Comparison of ENCODE assay signal across 13 cellular contexts in genomic region chr22:49107961-49108530, GRCh38.
DNase-seq lines count a peak whose midpoint lies in the region; ATAC-seq, FAIRE-seq and TF ChIP-seq lines count a peak whose summit lies in the region.
"Had no signal": no experiment of that assay in that cellular context is flagged by ENCODE, and none has a peak within 500 bp of the region (broad histone marks: within the 10 kb centered on the region; RNA-seq: fewer than 3 reads in every experiment).

No MANE protein-coding gene starts in this region.

- dilution Hi-C loops in IMR-90 (cut with HindIII; ENCODE audit: low sequenced_read_pairs, unreplicated experiment) = no loop called here

- no peak overlapping the region for H3K14ac ChIP-seq in IMR-90 (replicated peaks; ENCODE audit: low read depth, low read length)

- FAIRE-seq in kidney (lab: Jason Lieb, UNC) = no peak

- BruUV-seq in IMR-90 (replicated peaks; lab: Mats Ljungman, UMichigan) = no TSS peak

- POLR2A ChIA-PET in IMR-90 (lab: Charles Lee; ENCODE audit: unreplicated experiment) = no interaction called here

- TF ChIP-seq CTCF in IMR-90 (conservative IDR thresholded peaks at IDR 0.05; ENCODE audit: low read depth, low read length) = no peak
- no peak for TF ChIP-seq CTCF in kidney (IDR thresholded peaks at IDR 0.05; ENCODE audit: borderline replicate concordance, extremely low read depth, insufficient read depth)

- TF ChIP-seq POLR2A in IMR-90 (IDR thresholded peaks at IDR 0.05; ENCODE audit: low read depth, low read length) = no peak

- in situ Hi-C loops in IMR-90 (cut with MboI; ENCODE audit: low sequenced_read_pairs) = no loop called here

- no peak overlapping the region for H2BK120ac ChIP-seq in IMR-90 (ENCODE audit: low read depth, low read length)

- H3K9me3 ChIP-seq in IMR-90 (ENCODE audit: control insufficient read depth, insufficient read depth, low read length) (peaks cover 60% of the 10 kb centered on the region), kidney (ENCODE audit: control insufficient read depth in 1 of 2, low read length in 2 of 2) (no peaks in the 10 kb centered on the region)

- H3K27ac ChIP-seq in IMR-90 (ENCODE audit: insufficient read depth, low read length) (no peak overlapping the region), kidney (ENCODE audit: low read depth in 2 of 2, low read length in 2 of 2) (no peak overlapping the region)

- H2BK20ac ChIP-seq in IMR-90 (ENCODE audit: low read depth, low read length) = no peak overlapping the region

- H3K4me1 ChIP-seq in IMR-90 (ENCODE audit: control insufficient read depth, insufficient read depth, low read length) = no peaks in the 10 kb centered on the region
- H3K4me1 ChIP-seq in kidney (ENCODE audit: control insufficient read depth in 1 of 2, insufficient read depth in 1 of 2, low read depth in 1 of 2, low read length in 2 of 2) = no peaks in the 10 kb centered on the region

- no peaks in the 10 kb centered on the region for H3K9me1 ChIP-seq in IMR-90 (ENCODE audit: insufficient read depth, low read length)

- no peak overlapping the region for H2AK5ac ChIP-seq in IMR-90 (ENCODE audit: low read depth, low read length)

- H4K20me1 ChIP-seq in IMR-90 (ENCODE audit: insufficient read depth, low read length) = no peaks in the 10 kb centered on the region

- H3K23ac ChIP-seq in IMR-90 (ENCODE audit: low read depth, low read length) = no peak overlapping the region

- no peak overlapping the region for H4K5ac ChIP-seq in IMR-90 (ENCODE audit: low read depth, low read length)

- no peaks in the 10 kb centered on the region for H3K79me1 ChIP-seq in IMR-90 (ENCODE audit: low read depth in 1 of 2, low read length in 2 of 2)

- no peak overlapping the region for H2BK15ac ChIP-seq in IMR-90 (ENCODE audit: low read depth, low read length)

- peak overlapping the region; percentile 51 for H2AFZ ChIP-seq in IMR-90 (replicated peaks; ENCODE audit: low read length, poor library complexity)

- no peaks in the 10 kb centered on the region for H3K27me3 ChIP-seq in IMR-90 (ENCODE audit: control insufficient read depth, insufficient read depth, low read length)

- H4K91ac ChIP-seq in IMR-90 (ENCODE audit: insufficient read depth, low read depth, low read length) = no peak overlapping the region

- no peak overlapping the region for H3K18ac ChIP-seq in IMR-90 (ENCODE audit: low read depth, low read length)

- CTCF ChIA-PET in IMR-90 (lab: Yijun Ruan, JAX) = no interaction called here

- H3K9ac ChIP-seq in IMR-90 (ENCODE audit: low read depth, low read length) (no peak overlapping the region), kidney (ENCODE audit: low read length in 2 of 2) (no peak overlapping the region)

- WGBS in IMR-90 (ENCODE audit: extremely low coverage in 2 of 2, insufficient read length in 1 of 2), 2 experiments = 67% methylated on average over 7 of the region's 16 CpGs; no CpG with 5 or more reads in 1 of the 2 experiments

- H2AK9ac ChIP-seq in IMR-90 (replicated peaks; ENCODE audit: low read depth, low read length, poor library complexity) = no peak overlapping the region

- DNase-seq in activated effector memory CD4-positive, alpha-beta T cell treated with anti-CD3 and anti-CD28 coated beads, Interleukin-2, amount 50 U/mL, for 16 hours = peak; percentile 54
- DNase-seq in activated effector memory CD4-positive, alpha-beta T cell treated with Interleukin-2 at 50 U/mL for 16 hours = no peak
- DNase-seq in IMR-90 (no peak), kidney (peak; percentile 57), posterior vena cava (ENCODE audit: low spot score) (peak; percentile 54), NCI-H524 treated with DMSO at 0.1 percent for 48 hours (lab: John Stamatoyannopoulos, UW) (no peak), AG08396 (ENCODE audit: low spot score) (no peak)
- no peak for DNase-seq in stimulated activated CD8-positive, alpha-beta memory T cell treated with anti-CD3 and anti-CD28 coated beads, Interleukin-4, amount 100 ng/mL, for 48 hours
- DNase-seq: 8988T; C1 segment of cervical spinal cord; Calu3; CD4-positive, alpha-beta T cell; DMS 273 treated with DMSO at 0.1 percent for 48 hours had no signal

- H3K36me3 ChIP-seq in IMR-90 (ENCODE audit: control insufficient read depth, insufficient read depth, low read length) (no peaks in the 10 kb centered on the region), kidney (ENCODE audit: control insufficient read depth in 1 of 2, insufficient read depth in 2 of 2, low read length in 2 of 2) (no peaks in the 10 kb centered on the region)

- H3K4ac ChIP-seq in IMR-90 (ENCODE audit: low read depth, low read length) = no peak overlapping the region

- no peak overlapping the region for H3K4me2 ChIP-seq in IMR-90 (ENCODE audit: low read depth, low read length)

- H3K56ac ChIP-seq in IMR-90 (ENCODE audit: extremely low read depth, insufficient read depth, low read length) = no peak overlapping the region

- H2BK5ac ChIP-seq in IMR-90 (ENCODE audit: low read depth, low read length, poor library complexity, severe bottlenecking) = no peak overlapping the region

- H4K8ac ChIP-seq in IMR-90 (ENCODE audit: low read depth in 2 of 2, low read length in 2 of 2) = no peak overlapping the region

- H3K4me3 ChIP-seq in IMR-90 (ENCODE audit: insufficient read depth, low read depth, low read length) (no peak overlapping the region), kidney (ENCODE audit: low read length in 2 of 2) (no peak overlapping the region)

- no peak for TF ChIP-seq RAD21 in IMR-90 (IDR thresholded peaks at IDR 0.05; ENCODE audit: low read length)

- intact Hi-C loops in IMR-90 (cut with micrococcal nuclease) = no loop called here
- intact Hi-C loops in kidney (cut with DNase I) = no loop called here
- intact Hi-C loops in posterior vena cava (cut with DNase I) = no loop called here

- no peak for ATAC-seq in IMR-90 (ENCODE audit: low read depth)

TF ChIP-seq in IMR-90, 13 proteins besides CTCF, POLR2A, EP300 and RAD21:
- no peak for TF ChIP-seq MXI1 (IDR thresholded peaks at IDR 0.05; ENCODE audit: borderline replicate concordance, low read depth, low read length)

Comparison
In these comparisons a context has a peak if more than half of its experiments do, and no peak if none do; other contexts are left out.
1. DNase-seq: peak in activated effector memory CD4-positive, alpha-beta T cell treated with anti-CD3 and anti-CD28 coated beads, Interleukin-2, amount 50 U/mL, for 16 hours (single experiment), kidney (single experiment) and posterior vena cava (single experiment); none in activated effector memory CD4-positive, alpha-beta T cell treated with Interleukin-2 at 50 U/mL for 16 hours (single experiment), IMR-90 (single experiment), NCI-H524 treated with DMSO at 0.1 percent for 48 hours (single experiment), AG08396 (single experiment) and stimulated activated CD8-positive, alpha-beta memory T cell treated with anti-CD3 and anti-CD28 coated beads, Interleukin-4, amount 100 ng/mL, for 48 hours (single experiment).